8 cellular contexts compared by ENCODE assay signal in the genomic region with DNA sequence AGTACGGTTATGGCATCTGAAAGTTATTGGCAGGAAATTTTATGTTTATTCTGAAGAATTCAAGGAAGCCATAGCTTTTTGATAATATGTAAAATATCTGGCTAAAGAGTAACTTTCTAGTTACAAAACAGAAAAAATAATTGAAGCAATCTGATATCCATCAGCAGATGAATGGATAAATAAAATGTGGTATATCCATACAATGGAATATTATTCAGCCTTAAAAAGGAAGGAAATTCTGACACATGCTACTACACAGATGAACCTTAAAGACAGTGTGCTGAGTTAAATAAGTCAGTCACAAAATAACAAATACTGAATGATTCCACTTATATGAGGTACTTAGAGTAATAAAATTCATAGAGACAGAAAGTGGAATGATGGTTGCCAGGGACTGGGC. TPM values are rescaled to one million over a fixed set of nuclear protein-coding genes. Genes with fewer than 3 reads are reported as not detected.
"Had no signal": no experiment of that assay in that cellular context is flagged by ENCODE, and none has a peak within 500 bp of the region (broad histone marks: within the 10 kb centered on the region; RNA-seq: fewer than 3 reads in every experiment).

No MANE protein-coding gene starts in this region.

- H3K4me2 ChIP-seq: GM23338 had no signal

- FAIRE-seq: H1, H54, HepG2 had no signal

- ATAC-seq: GM23338, HepG2 had no signal

- H3K4me3 ChIP-seq: GM23338 had no signal

- H3K27ac ChIP-seq: HL-60 had no signal

- DNase-seq: H9, HCEC 1CT, HFFc6 had no signal

- H2AFZ ChIP-seq: GM23338 had no signal

RNA-seq across cellular contexts. Expression of gene HIVEP3, which starts 25.0 kb away (rescaled TPM):
- total RNA-seq: HepG2 had no signal
